8 cellular contexts compared by ENCODE assay signal in the genomic region with DNA sequence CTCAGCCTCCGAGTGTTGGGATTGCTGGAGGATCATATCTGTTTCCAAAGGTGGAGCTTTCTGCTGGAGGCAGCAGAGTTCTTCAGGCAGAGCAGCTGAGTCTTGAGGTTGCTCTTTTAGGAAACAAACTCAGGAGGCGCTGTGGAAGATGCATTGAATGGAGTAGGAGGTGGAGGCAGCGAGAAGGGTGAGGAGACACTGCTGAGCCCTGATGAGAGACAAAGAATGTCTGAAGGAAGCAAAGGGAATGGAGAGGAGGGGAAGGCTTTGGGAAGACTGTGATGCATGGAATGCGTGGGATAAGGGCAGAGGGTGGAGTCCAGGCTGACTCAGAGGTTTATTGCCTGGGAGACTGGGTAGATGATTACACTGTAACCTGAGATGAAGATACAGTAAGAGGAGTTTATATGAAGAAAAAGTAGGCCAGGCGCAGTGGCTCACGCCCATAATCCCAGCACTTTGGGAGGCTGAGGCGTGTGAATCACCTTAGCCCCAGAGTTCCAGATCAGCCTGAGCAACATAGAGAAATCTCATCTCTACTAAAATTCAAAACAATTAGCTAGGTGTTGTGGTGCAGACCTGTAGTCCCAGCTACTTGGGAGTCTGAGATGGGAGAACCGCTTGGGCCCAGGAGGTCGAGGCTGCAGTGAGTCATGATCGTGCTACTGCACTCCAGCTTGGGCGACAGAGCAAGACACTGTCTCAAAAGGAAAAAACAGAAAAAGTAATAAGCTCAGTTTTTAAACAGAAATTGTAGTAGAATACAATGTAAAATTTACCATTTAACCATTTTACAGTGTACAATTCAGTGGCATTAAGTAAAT. TPM values are rescaled to one million over a fixed set of nuclear protein-coding genes. Genes with fewer than 3 reads are reported as not detected.
DNase-seq lines count a peak whose midpoint lies in the region; ATAC-seq lines count a peak whose summit lies in the region.

No MANE protein-coding gene starts in this region.

- peaks cover 2% of the 10 kb centered on the region for H3K4me1 Mint-ChIP-seq in T-helper 17 cell

- WGBS in HUES64, result 57% methylated on average over 11 of the region's 11 CpGs

- H3K4me1 ChIP-seq in HUES64 (ENCODE audit: insufficient read depth, low read length), result peaks cover 7% of the 10 kb centered on the region; the same call in 1 of the 2 replicates

- peak; percentile 95 for DNase-seq in AG08395 (ENCODE audit: low spot score)
- no peak for DNase-seq in T-helper 17 cell
- peak; percentile 86 for DNase-seq in hepatic stellate cell (ENCODE audit: low spot score)
- peak; percentile 98 for DNase-seq in stromal cell of bone marrow (ENCODE audit: low read depth)
- DNase-seq in activated CD4-positive, CD25-positive, alpha-beta regulatory T cell treated with anti-CD3 and anti-CD28 coated beads, Interleukin-2, amount 50 U/mL, for 72 hours, result no peak
- no peak for DNase-seq in NK-92 (lab: John Stamatoyannopoulos, UW; ENCODE audit: unreplicated experiment)

- peak overlapping the region; percentile 71 for H3K27ac ChIP-seq in HUES64 (ENCODE audit: low read depth, low read length)

- H3K36me3 Mint-ChIP-seq in T-helper 17 cell (ENCODE audit: low read depth), result no peaks in the 10 kb centered on the region

- H3K36me3 ChIP-seq in HUES64 (ENCODE audit: insufficient read depth, low read length), result no peaks in the 10 kb centered on the region

- H3K27ac Mint-ChIP-seq in T-helper 17 cell, result no peak overlapping the region

- no peaks in the 10 kb centered on the region for H3K27me3 ChIP-seq in HUES64 (ENCODE audit: insufficient read depth, low read length)

- H3K4me3 ChIP-seq in HUES64 (ENCODE audit: low read length), result no peak overlapping the region

- peaks cover 17% of the 10 kb centered on the region for H3K27me3 Mint-ChIP-seq in T-helper 17 cell

- no peaks in the 10 kb centered on the region for H3K9me3 ChIP-seq in HUES64 (ENCODE audit: insufficient read depth, low read depth, low read length)
- no peaks in the 10 kb centered on the region for H3K9me3 ChIP-seq in T-helper 17 cell (ENCODE audit: control insufficient read depth, low read length, poor library complexity, severe bottlenecking)

- ATAC-seq in T-helper 17 cell, result no peak
- ATAC-seq in HG02852 (IDR thresholded peaks at IDR 0.05; ENCODE audit: unreplicated experiment), result no peak

- H3K9ac ChIP-seq in HUES64 (ENCODE audit: low read depth, low read length), result no peak overlapping the region

- peak overlapping the region; percentile 19 for H3K4me3 Mint-ChIP-seq in T-helper 17 cell

RNA-seq across cellular contexts. Expression of a gene that starts 17.8 kb away (rescaled TPM):
- 61.8 TPM for polyA plus RNA-seq in HUES64 (2013, experiment 1 of 2)
- 82.6 TPM for polyA plus RNA-seq in HUES64 (2013, experiment 2 of 2)
- total RNA-seq in T-helper 17 cell, result 10 to 100 TPM; 68.8 to 80.3 TPM

RNA-seq across cellular contexts. Expression of a gene that starts 18.0 kb away (rescaled TPM):
- 6.3 TPM for polyA plus RNA-seq in HUES64 (2013, experiment 1 of 2)
- 8.6 TPM for polyA plus RNA-seq in HUES64 (2013, experiment 2 of 2)
- 10 to 100 TPM; 44.1 to 48.4 TPM for total RNA-seq in T-helper 17 cell

RNA-seq across cellular contexts. Expression of a gene that starts 29.6 kb away (rescaled TPM):
- 21.2 TPM for polyA plus RNA-seq in HUES64 (2013, experiment 1 of 2)
- 21.2 TPM for polyA plus RNA-seq in HUES64 (2013, experiment 2 of 2)
- 10 to 100 TPM; 21.0 to 22.9 TPM for total RNA-seq in T-helper 17 cell

RNA-seq across cellular contexts. Expression of a gene that starts 43.8 kb away (rescaled TPM):
- 5.2 TPM for polyA plus RNA-seq in HUES64 (2013, experiment 1 of 2)
- 5.6 TPM for polyA plus RNA-seq in HUES64 (2013, experiment 2 of 2)
- total RNA-seq in T-helper 17 cell, result not detected

RNA-seq across cellular contexts. Expression of a gene that starts 44.7 kb away (rescaled TPM):
- polyA plus RNA-seq in HUES64 (2013, experiment 1 of 2), result 24.5 TPM
- 29.4 TPM for polyA plus RNA-seq in HUES64 (2013, experiment 2 of 2)
- total RNA-seq in T-helper 17 cell, result not detected

Comparison
In these comparisons a context has a peak if more than half of its experiments do, and no peak if none do; other contexts are left out.
1. DNase-seq: peak in AG08395 (single experiment), hepatic stellate cell (single experiment) and stromal cell of bone marrow (single experiment); none in T-helper 17 cell (0 of 3), activated CD4-positive, CD25-positive, alpha-beta regulatory T cell treated with anti-CD3 and anti-CD28 coated beads, Interleukin-2, amount 50 U/mL, for 72 hours (single experiment) and NK-92 (single experiment).